Comparison of ENCODE assay signal across 8 cellular contexts in the genomic region with DNA sequence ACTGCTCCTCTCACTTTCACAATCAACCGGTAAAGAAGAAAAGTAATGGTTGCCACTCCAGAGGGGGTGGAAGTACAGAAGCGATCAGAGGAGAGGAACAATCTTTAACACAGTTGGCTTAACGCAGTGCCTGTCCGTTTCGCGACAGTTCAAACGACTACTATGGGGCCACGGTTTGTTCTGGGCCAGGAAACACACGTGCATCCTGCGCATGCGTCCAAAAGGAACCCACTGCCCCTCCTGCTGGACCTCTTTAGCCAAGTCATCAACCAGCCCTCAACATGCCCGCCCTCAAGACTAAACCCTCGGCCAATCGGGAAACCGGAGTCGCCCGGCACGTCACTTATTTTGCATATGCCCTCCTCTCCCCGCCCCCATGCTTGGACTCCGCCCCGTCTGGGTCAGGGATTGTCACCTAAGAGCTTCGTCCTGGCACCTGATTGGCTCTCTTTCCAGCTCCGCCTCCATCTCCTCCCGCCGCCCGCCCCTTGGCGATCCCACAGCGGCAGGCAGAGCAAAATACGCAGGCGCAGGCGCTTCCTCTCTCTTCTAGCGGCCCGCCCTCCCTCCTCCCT. TPM values are rescaled to one million over a fixed set of nuclear protein-coding genes. Genes with fewer than 3 reads are reported as not detected.
A peak's percentile ranks its signal among the peaks of the same experiment; 100 is the strongest.
DNase-seq lines count a peak whose midpoint lies in the region; ATAC-seq and TF ChIP-seq lines count a peak whose summit lies in the region.

No MANE protein-coding gene starts in this region.

- TF ChIP-seq POLR2A in GM18505 (IDR thresholded peaks at IDR 0.05; ENCODE audit: borderline replicate concordance, extremely low read depth, insufficient read depth, insufficient read length) (peak; percentile 87), body of pancreas (IDR thresholded peaks at IDR 0.05) (peak in 2 of 3 donors; percentile 68 to 77)

- DNase-seq in SK-N-DZ (ENCODE audit: low spot score) (peak; percentile 100), body of pancreas (peak; percentile 100), smooth muscle cell of the brain vasculature (ENCODE audit: low read depth, low spot score) (peak; percentile 100), DMS153 treated with DMSO at 0.1 percent for 48 hours (lab: John Stamatoyannopoulos, UW; ENCODE audit: unreplicated experiment) (no peak), NCI-H446 (lab: John Stamatoyannopoulos, UW) (no peak)

- H3K4me1 ChIP-seq in body of pancreas (peaks cover 56% of the 10 kb centered on the region), iPS-18a (ENCODE audit: control insufficient read depth, low read depth, low read length) (peaks cover 10% of the 10 kb centered on the region)

- 0 to 1% methylated on average over 32 to 33 of the region's 33 CpGs for WGBS in body of pancreas, 2 donors

- intact Hi-C loops in body of pancreas (cut with DNase I) = no loop called here

- no peaks in the 10 kb centered on the region for H3K27me3 ChIP-seq in body of pancreas
- H3K27me3 ChIP-seq in iPS-18a (ENCODE audit: control insufficient read depth, insufficient read depth, low read length) = no peaks in the 10 kb centered on the region

- H3K9ac ChIP-seq in iPS-18a (ENCODE audit: low read length) = peak overlapping the region; percentile 69

- TF ChIP-seq CTCF in body of pancreas (IDR thresholded peaks at IDR 0.05) = peak in 3 of 7 experiments; percentile 36 to 41 (median 37)

- H3K27ac ChIP-seq in body of pancreas = peak overlapping the region; percentile 90 to 98 (median 94)
- H3K27ac ChIP-seq in iPS-18a (ENCODE audit: low read length) = peak overlapping the region; percentile 84

- H3K36me3 ChIP-seq in body of pancreas (replicated peaks in 1 of 2; ENCODE audit: insufficient read depth in 1 of 2, low read depth in 2 of 2) = peaks cover 0 to 3% of the 10 kb centered on the region in 2 donors
- H3K36me3 ChIP-seq in iPS-18a (ENCODE audit: control insufficient read depth, low read depth, low read length) = peaks cover 26% of the 10 kb centered on the region

- no peak overlapping the region for H3K4me3 ChIP-seq in body of pancreas
- peak overlapping the region; percentile 69 for H3K4me3 ChIP-seq in iPS-18a (ENCODE audit: low read length)

- ATAC-seq in GM18505 (IDR thresholded peaks at IDR 0.05; ENCODE audit: unreplicated experiment) (peak; percentile 73), HG02943 (IDR thresholded peaks at IDR 0.05; ENCODE audit: low read depth, unreplicated experiment) (peak; percentile 81), body of pancreas (peak; percentile 88)

- H3K9me3 ChIP-seq in body of pancreas = no peaks in the 10 kb centered on the region
- H3K9me3 ChIP-seq in iPS-18a (ENCODE audit: control insufficient read depth, low read depth, low read length) = no peaks in the 10 kb centered on the region

RNA-seq across cellular contexts. Expression of gene CDV3, which starts 0.3 kb away (rescaled TPM):
- 100 and 103 TPM in 2 replicates for polyA plus RNA-seq in SK-N-DZ (2014; cell fraction: cytosol; rRNA removed)
- 41.9 and 52.2 TPM in 2 replicates for polyA plus RNA-seq in SK-N-DZ (2014; cell fraction: nucleus; rRNA removed)
- 10 to 100 TPM; 67.6 to 70.3 TPM for total RNA-seq in body of pancreas

Comparison
In these comparisons a context has a peak if more than half of its experiments do, and no peak if none do; other contexts are left out.
1. DNase-seq: peak in SK-N-DZ (single experiment), body of pancreas (4 of 4) and smooth muscle cell of the brain vasculature (single experiment); none in DMS153 treated with DMSO at 0.1 percent for 48 hours (single experiment) and NCI-H446 (0 of 2).
2. Peak in every context shown above with its lines, with median percentiles within 50 percentile points of each other: ATAC-seq.